Comparison of ENCODE assay signal across 2 cellular contexts in the genomic region with DNA sequence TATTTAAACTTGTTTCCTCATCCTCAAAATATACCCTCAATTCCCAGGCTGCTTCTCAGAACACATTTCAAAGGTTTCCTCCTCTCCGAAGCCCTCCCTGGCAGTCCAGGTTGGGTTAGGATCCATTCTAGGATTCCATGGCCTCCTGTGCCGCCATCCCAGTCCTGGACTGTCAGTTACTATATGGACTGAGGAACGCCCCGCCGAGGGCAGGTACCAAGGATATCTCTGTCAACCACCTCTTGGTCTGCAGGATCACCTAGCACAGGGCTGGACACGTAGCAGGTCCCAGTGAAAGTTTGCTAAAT.
A peak's percentile ranks its signal among the peaks of the same experiment; 100 is the strongest.
TF ChIP-seq lines count a peak whose summit lies in the region.

No MANE protein-coding gene starts in this region.

TF ChIP-seq in HCT116, 20 proteins besides CTCF, POLR2A, EP300 and RAD21:
- no peak for TF ChIP-seq YY1 (IDR thresholded peaks at IDR 0.05; ENCODE audit: extremely low read depth, insufficient replicate concordance, low read depth, low read length)
- no peak for TF ChIP-seq SRF (IDR thresholded peaks at IDR 0.05; ENCODE audit: low read depth)
- no peak for TF ChIP-seq JUND (IDR thresholded peaks at IDR 0.05)
- TF ChIP-seq EGR1 (IDR thresholded peaks at IDR 0.05; ENCODE audit: low read depth), result no peak
- no peak for TF ChIP-seq FOSL1 (IDR thresholded peaks at IDR 0.05; ENCODE audit: low read depth)
- TF ChIP-seq, protein P1, sequence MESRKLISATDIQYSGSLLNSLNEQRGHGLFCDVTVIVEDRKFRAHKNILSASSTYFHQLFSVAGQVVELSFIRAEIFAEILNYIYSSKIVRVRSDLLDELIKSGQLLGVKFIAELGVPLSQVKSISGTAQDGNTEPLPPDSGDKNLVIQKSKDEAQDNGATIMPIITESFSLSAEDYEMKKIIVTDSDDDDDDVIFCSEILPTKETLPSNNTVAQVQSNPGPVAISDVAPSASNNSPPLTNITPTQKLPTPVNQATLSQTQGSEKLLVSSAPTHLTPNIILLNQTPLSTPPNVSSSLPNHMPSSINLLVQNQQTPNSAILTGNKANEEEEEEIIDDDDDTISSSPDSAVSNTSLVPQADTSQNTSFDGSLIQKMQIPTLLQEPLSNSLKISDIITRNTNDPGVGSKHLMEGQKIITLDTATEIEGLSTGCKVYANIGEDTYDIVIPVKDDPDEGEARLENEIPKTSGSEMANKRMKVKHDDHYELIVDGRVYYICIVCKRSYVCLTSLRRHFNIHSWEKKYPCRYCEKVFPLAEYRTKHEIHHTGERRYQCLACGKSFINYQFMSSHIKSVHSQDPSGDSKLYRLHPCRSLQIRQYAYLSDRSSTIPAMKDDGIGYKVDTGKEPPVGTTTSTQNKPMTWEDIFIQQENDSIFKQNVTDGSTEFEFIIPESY (IDR thresholded peaks at IDR 0.05; ENCODE audit: extremely low read depth, insufficient replicate concordance, low read length), result no peak
- TF ChIP-seq ELF1 (IDR thresholded peaks at IDR 0.05; ENCODE audit: borderline replicate concordance, low read depth), result no peak
- TF ChIP-seq, protein P2, sequence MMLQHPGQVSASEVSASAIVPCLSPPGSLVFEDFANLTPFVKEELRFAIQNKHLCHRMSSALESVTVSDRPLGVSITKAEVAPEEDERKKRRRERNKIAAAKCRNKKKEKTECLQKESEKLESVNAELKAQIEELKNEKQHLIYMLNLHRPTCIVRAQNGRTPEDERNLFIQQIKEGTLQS (IDR thresholded peaks at IDR 0.05), result no peak

TF ChIP-seq in K562, 482 proteins besides CTCF, POLR2A, EP300 and RAD21:
- TF ChIP-seq ZNF239 (CRISPR knock-in tag; IDR thresholded peaks at IDR 0.05) (no peak), ZNF511 (CRISPR knock-in tag; IDR thresholded peaks at IDR 0.05) (peak; percentile 31; the same call in 1 of the 2 replicates), OTX1 (CRISPR knock-in tag; IDR thresholded peaks at IDR 0.05) (no peak), PHF8 (IDR thresholded peaks at IDR 0.05; ENCODE audit: borderline replicate concordance, low read length) (peak; percentile 18; the same call in 1 of the 2 replicates), MYC (IDR thresholded peaks at IDR 0.05; ENCODE audit: low read depth, low read length) (no peak), MYC (CRISPR knock-in tag; IDR thresholded peaks at IDR 0.05; ENCODE audit: borderline replicate concordance, low read depth) (no peak), ZNF583 (CRISPR knock-in tag; IDR thresholded peaks at IDR 0.05) (peak; percentile 19; the same call in 1 of the 2 replicates), ETS2 (tag; IDR thresholded peaks at IDR 0.05; ENCODE audit: borderline replicate concordance, poor library complexity, severe bottlenecking) (no peak), TCF3 (CRISPR knock-in tag; IDR thresholded peaks at IDR 0.05) (0 out of 2 replicates have a peak, but pooled peaks have one; percentile 4), HMG20B (CRISPR knock-in tag; IDR thresholded peaks at IDR 0.05) (no peak), ZC3H4 (CRISPR knock-in tag; IDR thresholded peaks at IDR 0.05; ENCODE audit: borderline replicate concordance) (no peak), TFAP4 (CRISPR knock-in tag; IDR thresholded peaks at IDR 0.05; ENCODE audit: borderline replicate concordance) (0 out of 2 replicates have a peak, but pooled peaks have one; percentile 8), DDX20 (tag; IDR thresholded peaks at IDR 0.05; ENCODE audit: low read depth) (no peak), GABPB2 (CRISPR knock-in tag; conservative IDR thresholded peaks at IDR 0.05) (no peak), SUPT5H (IDR thresholded peaks at IDR 0.05) (0 out of 2 replicates have a peak, but pooled peaks have one; percentile 8), ZNF318 (IDR thresholded peaks at IDR 0.05; ENCODE audit: borderline replicate concordance in 1 of 2, low read depth in 1 of 2) (no peak), U2AF1 (optimal IDR thresholded peaks at IDR 0.05; ENCODE audit: low read depth, low read length) (no peak), CCAR2 (IDR thresholded peaks at IDR 0.05; ENCODE audit: low read depth, low read length) (no peak), STAT5A (IDR thresholded peaks at IDR 0.05; ENCODE audit: borderline replicate concordance, low read length) (no peak), ELF1 (tag; IDR thresholded peaks at IDR 0.05) (no peak), NFATC3 (IDR thresholded peaks at IDR 0.05) (no peak), BCOR (IDR thresholded peaks at IDR 0.05) (no peak), MAFK (IDR thresholded peaks at IDR 0.05; ENCODE audit: low read length) (no peak), CBX3 (IDR thresholded peaks at IDR 0.05; ENCODE audit: borderline replicate concordance in 1 of 2, low read length in 2 of 2) (no peak), HLTF (IDR thresholded peaks at IDR 0.05) (no peak), SNIP1 (IDR thresholded peaks at IDR 0.05; ENCODE audit: low read depth) (no peak), ZNF589 (CRISPR knock-in tag; IDR thresholded peaks at IDR 0.05; ENCODE audit: low read depth) (0 out of 2 replicates have a peak, but pooled peaks have one; percentile 12)
- TF ChIP-seq, protein P3, sequence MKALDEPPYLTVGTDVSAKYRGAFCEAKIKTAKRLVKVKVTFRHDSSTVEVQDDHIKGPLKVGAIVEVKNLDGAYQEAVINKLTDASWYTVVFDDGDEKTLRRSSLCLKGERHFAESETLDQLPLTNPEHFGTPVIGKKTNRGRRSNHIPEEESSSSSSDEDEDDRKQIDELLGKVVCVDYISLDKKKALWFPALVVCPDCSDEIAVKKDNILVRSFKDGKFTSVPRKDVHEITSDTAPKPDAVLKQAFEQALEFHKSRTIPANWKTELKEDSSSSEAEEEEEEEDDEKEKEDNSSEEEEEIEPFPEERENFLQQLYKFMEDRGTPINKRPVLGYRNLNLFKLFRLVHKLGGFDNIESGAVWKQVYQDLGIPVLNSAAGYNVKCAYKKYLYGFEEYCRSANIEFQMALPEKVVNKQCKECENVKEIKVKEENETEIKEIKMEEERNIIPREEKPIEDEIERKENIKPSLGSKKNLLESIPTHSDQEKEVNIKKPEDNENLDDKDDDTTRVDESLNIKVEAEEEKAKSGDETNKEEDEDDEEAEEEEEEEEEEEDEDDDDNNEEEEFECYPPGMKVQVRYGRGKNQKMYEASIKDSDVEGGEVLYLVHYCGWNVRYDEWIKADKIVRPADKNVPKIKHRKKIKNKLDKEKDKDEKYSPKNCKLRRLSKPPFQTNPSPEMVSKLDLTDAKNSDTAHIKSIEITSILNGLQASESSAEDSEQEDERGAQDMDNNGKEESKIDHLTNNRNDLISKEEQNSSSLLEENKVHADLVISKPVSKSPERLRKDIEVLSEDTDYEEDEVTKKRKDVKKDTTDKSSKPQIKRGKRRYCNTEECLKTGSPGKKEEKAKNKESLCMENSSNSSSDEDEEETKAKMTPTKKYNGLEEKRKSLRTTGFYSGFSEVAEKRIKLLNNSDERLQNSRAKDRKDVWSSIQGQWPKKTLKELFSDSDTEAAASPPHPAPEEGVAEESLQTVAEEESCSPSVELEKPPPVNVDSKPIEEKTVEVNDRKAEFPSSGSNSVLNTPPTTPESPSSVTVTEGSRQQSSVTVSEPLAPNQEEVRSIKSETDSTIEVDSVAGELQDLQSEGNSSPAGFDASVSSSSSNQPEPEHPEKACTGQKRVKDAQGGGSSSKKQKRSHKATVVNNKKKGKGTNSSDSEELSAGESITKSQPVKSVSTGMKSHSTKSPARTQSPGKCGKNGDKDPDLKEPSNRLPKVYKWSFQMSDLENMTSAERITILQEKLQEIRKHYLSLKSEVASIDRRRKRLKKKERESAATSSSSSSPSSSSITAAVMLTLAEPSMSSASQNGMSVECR (CRISPR knock-in tag; IDR thresholded peaks at IDR 0.05), result 0 out of 2 replicates have a peak, but pooled peaks have one; percentile 28
TF ChIP-seq in K562: peak in this region for 8.
